In the genomic region with DNA sequence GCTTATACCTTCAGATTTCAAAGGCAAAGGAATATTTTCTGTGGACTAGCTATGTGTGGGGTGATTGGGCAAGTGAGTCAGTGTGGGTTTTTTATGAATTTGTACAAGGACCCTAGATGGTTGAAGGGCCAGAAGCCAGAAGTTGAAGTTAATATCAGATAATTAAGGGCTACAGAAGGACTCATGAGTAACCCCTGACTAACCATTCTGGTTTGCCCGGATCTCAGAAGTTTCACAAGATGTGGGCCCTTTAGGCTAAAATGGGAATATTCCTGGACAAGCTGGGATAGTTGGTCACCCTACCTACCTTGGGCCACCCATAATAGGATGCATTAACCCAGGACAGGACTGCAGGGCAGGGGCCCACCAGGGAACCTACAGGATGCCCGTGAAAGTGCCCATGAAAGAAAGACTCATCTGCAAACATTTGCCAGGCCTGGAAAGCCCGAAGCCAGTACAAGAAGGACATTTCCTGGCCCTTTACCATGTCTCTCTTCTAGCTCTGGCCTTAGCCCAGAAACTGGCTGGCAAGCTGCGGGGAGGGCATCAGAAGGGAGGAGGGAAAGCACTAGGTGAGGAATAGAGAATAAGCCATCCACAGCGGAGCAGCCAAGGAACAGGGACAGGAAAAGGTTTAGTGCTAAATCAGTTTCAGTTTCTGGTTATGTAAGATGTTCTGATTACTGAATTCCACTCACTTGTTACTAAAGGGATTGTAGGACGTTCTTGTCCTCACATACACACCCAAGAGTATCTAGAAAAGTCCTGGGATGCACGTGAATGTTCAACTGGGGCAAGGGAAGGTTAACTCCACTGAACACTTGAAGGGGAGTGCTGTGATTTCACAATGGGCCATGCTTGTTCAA, we compare ENCODE assay signal across 11 cellular contexts. TPM values are rescaled to one million over a fixed set of nuclear protein-coding genes. Genes with fewer than 3 reads are reported as not detected.
DNase-seq lines count a peak whose midpoint lies in the region; ATAC-seq and TF ChIP-seq lines count a peak whose summit lies in the region.
"Had no signal": no experiment of that assay in that cellular context is flagged by ENCODE, and none has a peak within 500 bp of the region (broad histone marks: within the 10 kb centered on the region; RNA-seq: fewer than 3 reads in every experiment).

No MANE protein-coding gene starts in this region.

- DNase-seq in activated CD4-positive, alpha-beta T cell treated with anti-CD3 and anti-CD28 coated beads, Interleukin-2, amount 10 ng/mL, durations not matched to agents 24 days and 14 days, result peak; percentile 56
- DNase-seq in activated CD4-positive, alpha-beta T cell treated with anti-CD3 and anti-CD28 coated beads, Interleukin-2, amount 10 ng/mL, durations not matched to agents 7 days and 5 days, result no peak
- DNase-seq in amniotic epithelial cell (ENCODE audit: low read depth) (peak; percentile 77), left cardiac atrium (no peak), stromal cell of bone marrow (ENCODE audit: low read depth) (peak; percentile 91), smooth muscle cell (lab: John Stamatoyannopoulos, UW; ENCODE audit: unreplicated experiment) (no peak)
- DNase-seq in CD8-positive, alpha-beta T cell, result no peak
- DNase-seq in activated CD4-positive, CD25-positive, alpha-beta regulatory T cell treated with anti-CD3 and anti-CD28 coated beads, Interleukin-2, amount 50 U/mL, for 72 hours, result no peak
- DNase-seq: activated naive CD4-positive, alpha-beta T cell treated with anti-CD3 and anti-CD28 coated beads, Interleukin-2, amount 10 ng/mL, durations not matched to agents 7 days and 5 days had no signal

- no peak for TF ChIP-seq CTCF in smooth muscle cell (IDR thresholded peaks at IDR 0.05; ENCODE audit: borderline replicate concordance, insufficient read depth, poor library complexity, severe bottlenecking)
- TF ChIP-seq CTCF in CD8-positive, alpha-beta T cell (IDR thresholded peaks at IDR 0.05), result no peak

- H3K4me1 ChIP-seq in smooth muscle cell (ENCODE audit: low read depth), result peaks cover 7% of the 10 kb centered on the region
- H3K4me1 ChIP-seq in CD8-positive, alpha-beta T cell (ENCODE audit: insufficient read depth, low read length), result no peaks in the 10 kb centered on the region

- 88% methylated on average over 7 of the region's 7 CpGs for WGBS in smooth muscle cell (ENCODE audit: low lambda C conversion rate)

- no peak overlapping the region for H3K4me3 ChIP-seq in smooth muscle cell
- H3K4me3 ChIP-seq in CD8-positive, alpha-beta T cell (ENCODE audit: low read depth, low read length), result no peak overlapping the region
- H3K4me3 ChIP-seq: GM12878, hepatocyte had no signal

- no peak overlapping the region for H3K4me2 ChIP-seq in smooth muscle cell
- H3K4me2 ChIP-seq: hepatocyte had no signal

- no peaks in the 10 kb centered on the region for H3F3A ChIP-seq in smooth muscle cell (ENCODE audit: low read depth)

- POLR2A ChIA-PET in activated CD4-positive, alpha-beta T cell treated with anti-CD3 and anti-CD28 coated beads, Interleukin-2, amount 10 ng/mL, durations not matched to agents 7 days and 5 days (lab: Charles Lee), result interaction anchor here (0.6 kb wide), 1 partner anchor 105 kb away, joined by 4 read pairs; no protein-coding TSS in a partner anchor
- POLR2A ChIA-PET in CD8-positive, alpha-beta T cell (lab: Charles Lee), result interaction anchor here (1.0 kb wide), 1 partner anchor 8 kb away, joined by 3 read pairs; no protein-coding TSS in a partner anchor

- H3K27ac Mint-ChIP-seq in activated CD4-positive, alpha-beta T cell treated with anti-CD3 and anti-CD28 coated beads, Interleukin-2, amount 10 ng/mL, durations not matched to agents 24 days and 14 days, result no peak overlapping the region
- no peak overlapping the region for H3K27ac Mint-ChIP-seq in activated CD4-positive, alpha-beta T cell treated with anti-CD3 and anti-CD28 coated beads, Interleukin-2, amount 10 ng/mL, durations not matched to agents 7 days and 5 days
- no peak overlapping the region for H3K27ac Mint-ChIP-seq in CD8-positive, alpha-beta T cell
- H3K27ac Mint-ChIP-seq: activated naive CD4-positive, alpha-beta T cell treated with anti-CD3 and anti-CD28 coated beads, Interleukin-2, amount 10 ng/mL, durations not matched to agents 7 days and 5 days had no signal

- no peaks in the 10 kb centered on the region for H4K20me1 ChIP-seq in smooth muscle cell (ENCODE audit: low read depth)

- CTCF ChIA-PET in activated CD4-positive, alpha-beta T cell treated with anti-CD3 and anti-CD28 coated beads, Interleukin-2, amount 10 ng/mL, durations not matched to agents 7 days and 5 days (lab: Charles Lee), result interaction anchor here (1.1 to 1.3 kb wide), 2 partner anchors 15 to 164 kb away, joined by 3 read pairs; no protein-coding TSS in a partner anchor
- CTCF ChIA-PET in CD8-positive, alpha-beta T cell (lab: Charles Lee), result interaction anchor here (0.8 to 2.6 kb wide), 4 partner anchors 9 to 125 kb away, joined by 3 to 10 read pairs (median 4); no protein-coding TSS in a partner anchor

- no peak overlapping the region for H3K9ac ChIP-seq in smooth muscle cell (ENCODE audit: low read depth)

- ATAC-seq in left cardiac atrium, result peak; percentile 56 to 72
- no peak for ATAC-seq in CD8-positive, alpha-beta T cell
- ATAC-seq: GM12878 had no signal

- H3K36me3 ChIP-seq in smooth muscle cell (ENCODE audit: low read depth), result no peaks in the 10 kb centered on the region
- no peaks in the 10 kb centered on the region for H3K36me3 ChIP-seq in CD8-positive, alpha-beta T cell (ENCODE audit: insufficient read depth, low read length)

- intact Hi-C loops in activated CD4-positive, alpha-beta T cell treated with anti-CD3 and anti-CD28 coated beads, Interleukin-2, amount 10 ng/mL, durations not matched to agents 24 days and 14 days (cut with micrococcal nuclease), result no loop called here
- intact Hi-C loops in left cardiac atrium (cut with DNase I), result no loop called here
- intact Hi-C loops in CD8-positive, alpha-beta T cell (cut with DNase I, micrococcal nuclease), result no loop called here

- peaks cover 17% of the 10 kb centered on the region for H3K9me3 Mint-ChIP-seq in activated CD4-positive, alpha-beta T cell treated with anti-CD3 and anti-CD28 coated beads, Interleukin-2, amount 10 ng/mL, durations not matched to agents 24 days and 14 days
- peaks cover 19% of the 10 kb centered on the region for H3K9me3 Mint-ChIP-seq in activated CD4-positive, alpha-beta T cell treated with anti-CD3 and anti-CD28 coated beads, Interleukin-2, amount 10 ng/mL, durations not matched to agents 7 days and 5 days
- H3K9me3 Mint-ChIP-seq in CD8-positive, alpha-beta T cell, result peaks cover 2% of the 10 kb centered on the region

- H3K27ac ChIP-seq in smooth muscle cell (ENCODE audit: low read depth), result no peak overlapping the region
- no peak overlapping the region for H3K27ac ChIP-seq in CD8-positive, alpha-beta T cell (ENCODE audit: low read depth, low read length)
- H3K27ac ChIP-seq: hepatocyte had no signal

- H3K27me3 ChIP-seq in smooth muscle cell (ENCODE audit: low read depth), result no peaks in the 10 kb centered on the region
- no peaks in the 10 kb centered on the region for H3K27me3 ChIP-seq in CD8-positive, alpha-beta T cell (ENCODE audit: insufficient read depth, low read length)
- H3K27me3 ChIP-seq: hepatocyte had no signal

- H2AFZ ChIP-seq in smooth muscle cell (ENCODE audit: low read depth), result no peak overlapping the region
- H2AFZ ChIP-seq: hepatocyte had no signal

- H3K27me3 Mint-ChIP-seq in activated CD4-positive, alpha-beta T cell treated with anti-CD3 and anti-CD28 coated beads, Interleukin-2, amount 10 ng/mL, durations not matched to agents 24 days and 14 days, result no peaks in the 10 kb centered on the region
- H3K27me3 Mint-ChIP-seq in activated CD4-positive, alpha-beta T cell treated with anti-CD3 and anti-CD28 coated beads, Interleukin-2, amount 10 ng/mL, durations not matched to agents 7 days and 5 days, result no peaks in the 10 kb centered on the region
- no peaks in the 10 kb centered on the region for H3K27me3 Mint-ChIP-seq in CD8-positive, alpha-beta T cell (ENCODE audit: low read depth)
- H3K27me3 Mint-ChIP-seq: activated naive CD4-positive, alpha-beta T cell treated with anti-CD3 and anti-CD28 coated beads, Interleukin-2, amount 10 ng/mL, durations not matched to agents 7 days and 5 days had no signal

- H3K36me3 Mint-ChIP-seq in activated CD4-positive, alpha-beta T cell treated with anti-CD3 and anti-CD28 coated beads, Interleukin-2, amount 10 ng/mL, durations not matched to agents 24 days and 14 days (ENCODE audit: low read depth), result peaks cover 15% of the 10 kb centered on the region
- peaks cover 16% of the 10 kb centered on the region for H3K36me3 Mint-ChIP-seq in activated CD4-positive, alpha-beta T cell treated with anti-CD3 and anti-CD28 coated beads, Interleukin-2, amount 10 ng/mL, durations not matched to agents 7 days and 5 days (ENCODE audit: low read depth)
- no peaks in the 10 kb centered on the region for H3K36me3 Mint-ChIP-seq in CD8-positive, alpha-beta T cell

- no peaks in the 10 kb centered on the region for H3K79me2 ChIP-seq in smooth muscle cell (ENCODE audit: low read depth)
- H3K79me2 ChIP-seq: hepatocyte had no signal

- peaks cover 3% of the 10 kb centered on the region for H3K9me3 ChIP-seq in smooth muscle cell (replicated peaks; ENCODE audit: low read depth)
- H3K9me3 ChIP-seq in CD8-positive, alpha-beta T cell (ENCODE audit: low read length), result no peaks in the 10 kb centered on the region

- H3K4me3 Mint-ChIP-seq in activated CD4-positive, alpha-beta T cell treated with anti-CD3 and anti-CD28 coated beads, Interleukin-2, amount 10 ng/mL, durations not matched to agents 24 days and 14 days, result no peak overlapping the region
- no peak overlapping the region for H3K4me3 Mint-ChIP-seq in activated CD4-positive, alpha-beta T cell treated with anti-CD3 and anti-CD28 coated beads, Interleukin-2, amount 10 ng/mL, durations not matched to agents 7 days and 5 days
- no peak overlapping the region for H3K4me3 Mint-ChIP-seq in CD8-positive, alpha-beta T cell
- H3K4me3 Mint-ChIP-seq: activated naive CD4-positive, alpha-beta T cell treated with anti-CD3 and anti-CD28 coated beads, Interleukin-2, amount 10 ng/mL, durations not matched to agents 7 days and 5 days had no signal

- H3K4me1 Mint-ChIP-seq in activated CD4-positive, alpha-beta T cell treated with anti-CD3 and anti-CD28 coated beads, Interleukin-2, amount 10 ng/mL, durations not matched to agents 24 days and 14 days, result peaks cover 15% of the 10 kb centered on the region
- H3K4me1 Mint-ChIP-seq in activated CD4-positive, alpha-beta T cell treated with anti-CD3 and anti-CD28 coated beads, Interleukin-2, amount 10 ng/mL, durations not matched to agents 7 days and 5 days, result peaks cover 25% of the 10 kb centered on the region
- peaks cover 5% of the 10 kb centered on the region for H3K4me1 Mint-ChIP-seq in CD8-positive, alpha-beta T cell (ENCODE audit: low read depth)

RNA-seq across cellular contexts. Expression of a gene that starts 33.6 kb away (rescaled TPM):
- total RNA-seq in activated CD4-positive, alpha-beta T cell treated with anti-CD3 and anti-CD28 coated beads, Interleukin-2, amount 10 ng/mL, durations not matched to agents 24 days and 14 days, result not detected in 2 replicates
- total RNA-seq in activated CD4-positive, alpha-beta T cell treated with anti-CD3 and anti-CD28 coated beads, Interleukin-2, amount 10 ng/mL, durations not matched to agents 7 days and 5 days, result not detected
- total RNA-seq in left cardiac atrium (not detected), smooth muscle cell (not detected in 2 replicates)
- polyA plus RNA-seq in smooth muscle cell, result not detected in 2 replicates
- not detected for total RNA-seq in CD8-positive, alpha-beta T cell
- total RNA-seq: GM12878 had no signal
- polyA plus RNA-seq: GM12878 had no signal

RNA-seq across cellular contexts. Expression of a gene that starts 44.4 kb away (rescaled TPM):
- total RNA-seq in activated CD4-positive, alpha-beta T cell treated with anti-CD3 and anti-CD28 coated beads, Interleukin-2, amount 10 ng/mL, durations not matched to agents 24 days and 14 days, result 65.4 and 68.0 TPM in 2 replicates
- total RNA-seq in activated CD4-positive, alpha-beta T cell treated with anti-CD3 and anti-CD28 coated beads, Interleukin-2, amount 10 ng/mL, durations not matched to agents 7 days and 5 days, result 100 to 1,000 TPM; 116 to 152 TPM
- total RNA-seq in left cardiac atrium (1 to 10 TPM; 1.7 to 2.0 TPM), smooth muscle cell (29.5 and 32.0 TPM in 2 replicates)
- polyA plus RNA-seq in smooth muscle cell, result 17.6 and 24.8 TPM in 2 replicates
- total RNA-seq in CD8-positive, alpha-beta T cell, result 10 to 100 TPM; 13.5 to 15.4 TPM

Comparison
In these comparisons a context has a peak if more than half of its experiments do, and no peak if none do; other contexts are left out.
1. DNase-seq: peak in activated CD4-positive, alpha-beta T cell treated with anti-CD3 and anti-CD28 coated beads, Interleukin-2, amount 10 ng/mL, durations not matched to agents 24 days and 14 days (single experiment), amniotic epithelial cell (single experiment) and stromal cell of bone marrow (single experiment); none in activated CD4-positive, alpha-beta T cell treated with anti-CD3 and anti-CD28 coated beads, Interleukin-2, amount 10 ng/mL, durations not matched to agents 7 days and 5 days (single experiment), left cardiac atrium (single experiment), smooth muscle cell (single experiment), CD8-positive, alpha-beta T cell (0 of 7) and activated CD4-positive, CD25-positive, alpha-beta regulatory T cell treated with anti-CD3 and anti-CD28 coated beads, Interleukin-2, amount 50 U/mL, for 72 hours (single experiment).
2. RNA of a gene that starts 44.4 kb away (total RNA-seq): 116 to 152 TPM in activated CD4-positive, alpha-beta T cell treated with anti-CD3 and anti-CD28 coated beads, Interleukin-2, amount 10 ng/mL, durations not matched to agents 7 days and 5 days, 65.4 to 68.0 TPM in activated CD4-positive, alpha-beta T cell treated with anti-CD3 and anti-CD28 coated beads, Interleukin-2, amount 10 ng/mL, durations not matched to agents 24 days and 14 days, 29.5 to 32.0 TPM in smooth muscle cell and 13.5 to 15.4 TPM in CD8-positive, alpha-beta T cell; 1.7 to 2.0 TPM in left cardiac atrium; every median in the first group is over 4 times any median in the second.